1 cellular context compared by ENCODE assay signal in the genomic region with DNA sequence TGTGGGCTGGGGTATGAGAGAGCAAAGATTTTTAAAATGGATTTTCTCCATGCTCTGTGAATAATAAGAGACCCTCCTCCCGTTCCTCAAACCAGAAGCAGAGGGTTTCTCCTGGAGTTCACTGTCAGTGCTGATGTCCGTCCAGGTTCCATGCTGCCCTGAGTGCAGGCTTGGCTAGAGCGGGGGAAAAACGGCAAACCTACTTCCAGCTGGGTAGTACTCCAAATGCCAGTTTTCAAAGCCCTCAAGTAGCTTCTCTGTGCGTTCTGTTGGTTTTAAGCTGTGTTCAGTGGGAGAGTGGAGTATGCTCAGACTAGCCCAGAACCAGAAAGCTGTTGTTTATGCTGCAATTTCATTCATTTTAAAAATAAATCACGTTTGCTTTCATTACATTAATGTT.
TF ChIP-seq lines count a peak whose summit lies in the region.

No MANE protein-coding gene starts in this region.

TF ChIP-seq in GM23338, 12 proteins besides CTCF, POLR2A, EP300 and RAD21 (continued from another document):
- TF ChIP-seq ZNF462 (CRISPR knock-in tag; IDR thresholded peaks at IDR 0.05) (no peak), NANOG (IDR thresholded peaks at IDR 0.05; ENCODE audit: borderline replicate concordance) (no peak), POLR2AphosphoS5 (IDR thresholded peaks at IDR 0.05; ENCODE audit: low read depth) (no peak), STAT1 (IDR thresholded peaks at IDR 0.05; ENCODE audit: unreplicated experiment) (no peak)
- TF ChIP-seq, protein P1, sequence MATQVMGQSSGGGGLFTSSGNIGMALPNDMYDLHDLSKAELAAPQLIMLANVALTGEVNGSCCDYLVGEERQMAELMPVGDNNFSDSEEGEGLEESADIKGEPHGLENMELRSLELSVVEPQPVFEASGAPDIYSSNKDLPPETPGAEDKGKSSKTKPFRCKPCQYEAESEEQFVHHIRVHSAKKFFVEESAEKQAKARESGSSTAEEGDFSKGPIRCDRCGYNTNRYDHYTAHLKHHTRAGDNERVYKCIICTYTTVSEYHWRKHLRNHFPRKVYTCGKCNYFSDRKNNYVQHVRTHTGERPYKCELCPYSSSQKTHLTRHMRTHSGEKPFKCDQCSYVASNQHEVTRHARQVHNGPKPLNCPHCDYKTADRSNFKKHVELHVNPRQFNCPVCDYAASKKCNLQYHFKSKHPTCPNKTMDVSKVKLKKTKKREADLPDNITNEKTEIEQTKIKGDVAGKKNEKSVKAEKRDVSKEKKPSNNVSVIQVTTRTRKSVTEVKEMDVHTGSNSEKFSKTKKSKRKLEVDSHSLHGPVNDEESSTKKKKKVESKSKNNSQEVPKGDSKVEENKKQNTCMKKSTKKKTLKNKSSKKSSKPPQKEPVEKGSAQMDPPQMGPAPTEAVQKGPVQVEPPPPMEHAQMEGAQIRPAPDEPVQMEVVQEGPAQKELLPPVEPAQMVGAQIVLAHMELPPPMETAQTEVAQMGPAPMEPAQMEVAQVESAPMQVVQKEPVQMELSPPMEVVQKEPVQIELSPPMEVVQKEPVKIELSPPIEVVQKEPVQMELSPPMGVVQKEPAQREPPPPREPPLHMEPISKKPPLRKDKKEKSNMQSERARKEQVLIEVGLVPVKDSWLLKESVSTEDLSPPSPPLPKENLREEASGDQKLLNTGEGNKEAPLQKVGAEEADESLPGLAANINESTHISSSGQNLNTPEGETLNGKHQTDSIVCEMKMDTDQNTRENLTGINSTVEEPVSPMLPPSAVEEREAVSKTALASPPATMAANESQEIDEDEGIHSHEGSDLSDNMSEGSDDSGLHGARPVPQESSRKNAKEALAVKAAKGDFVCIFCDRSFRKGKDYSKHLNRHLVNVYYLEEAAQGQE (IDR thresholded peaks at IDR 0.05; ENCODE audit: unreplicated experiment), result no peak
- TF ChIP-seq, protein P2, sequence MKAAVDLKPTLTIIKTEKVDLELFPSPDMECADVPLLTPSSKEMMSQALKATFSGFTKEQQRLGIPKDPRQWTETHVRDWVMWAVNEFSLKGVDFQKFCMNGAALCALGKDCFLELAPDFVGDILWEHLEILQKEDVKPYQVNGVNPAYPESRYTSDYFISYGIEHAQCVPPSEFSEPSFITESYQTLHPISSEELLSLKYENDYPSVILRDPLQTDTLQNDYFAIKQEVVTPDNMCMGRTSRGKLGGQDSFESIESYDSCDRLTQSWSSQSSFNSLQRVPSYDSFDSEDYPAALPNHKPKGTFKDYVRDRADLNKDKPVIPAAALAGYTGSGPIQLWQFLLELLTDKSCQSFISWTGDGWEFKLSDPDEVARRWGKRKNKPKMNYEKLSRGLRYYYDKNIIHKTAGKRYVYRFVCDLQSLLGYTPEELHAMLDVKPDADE (IDR thresholded peaks at IDR 0.05), result no peak
